ENCODE assay signal across 22 cellular contexts in genomic region chr5:20098695-20099094, GRCh38.
"Had no signal": no experiment of that assay in that cellular context is flagged by ENCODE, and none has a peak within 500 bp of the region (broad histone marks: within the 10 kb centered on the region; RNA-seq: fewer than 3 reads in every experiment).

No MANE protein-coding gene starts in this region.

- H3K36me3 ChIP-seq: neutrophil, stomach, thyroid gland, vagina had no signal

- H3K27me3 Mint-ChIP-seq: effector memory CD8-positive, alpha-beta T cell; memory B cell; natural killer cell treated with Interleukin-12 subunit alpha and Interleukin-12 subunit beta and Interleukin-15 and Interleukin-18, amount 100 ng/mL, for 72 hours; progenitor cell of endocrine pancreas had no signal

- H3K4me3 Mint-ChIP-seq: effector memory CD8-positive, alpha-beta T cell; immature natural killer cell; memory B cell; natural killer cell treated with Interleukin-12 subunit alpha and Interleukin-12 subunit beta and Interleukin-15 and Interleukin-18, amount 100 ng/mL, for 72 hours; neural crest cell; stimulated activated effector memory CD8-positive, alpha-beta T cell treated with anti-CD3 and anti-CD28 coated beads, Interleukin-12 subunit alpha, Interleukin-12 subunit beta, amount 100 ng/mL, for 72 hours had no signal

- H3K4me1 Mint-ChIP-seq: immature natural killer cell; memory B cell; stimulated activated effector memory CD8-positive, alpha-beta T cell treated with anti-CD3 and anti-CD28 coated beads, Interleukin-12 subunit alpha, Interleukin-12 subunit beta, amount 100 ng/mL, for 72 hours had no signal

- H3K9me3 Mint-ChIP-seq: neural crest cell had no signal

- FAIRE-seq: keratinocyte had no signal

- H3K36me3 Mint-ChIP-seq: memory B cell; stimulated activated effector memory CD8-positive, alpha-beta T cell treated with anti-CD3 and anti-CD28 coated beads, Interleukin-12 subunit alpha, Interleukin-12 subunit beta, amount 100 ng/mL, for 72 hours had no signal

- H3K4me3 ChIP-seq: lung, stomach, thyroid gland, vagina had no signal

- H3K27ac Mint-ChIP-seq: effector memory CD8-positive, alpha-beta T cell; immature natural killer cell; memory B cell; natural killer cell treated with Interleukin-12 subunit alpha and Interleukin-12 subunit beta and Interleukin-15 and Interleukin-18, amount 100 ng/mL, for 72 hours; progenitor cell of endocrine pancreas; stimulated activated effector memory CD8-positive, alpha-beta T cell treated with anti-CD3 and anti-CD28 coated beads, Interleukin-12 subunit alpha, Interleukin-12 subunit beta, amount 100 ng/mL, for 72 hours had no signal

- ATAC-seq: effector memory CD8-positive, alpha-beta T cell; left lobe of liver; natural killer cell treated with Interleukin-12 subunit alpha and Interleukin-12 subunit beta and Interleukin-15 and Interleukin-18, amount 100 ng/mL, for 72 hours; sciatic nerve; stimulated activated effector memory CD8-positive, alpha-beta T cell treated with anti-CD3 and anti-CD28 coated beads, Interleukin-12 subunit alpha, Interleukin-12 subunit beta, amount 100 ng/mL, for 72 hours had no signal

- H2AFZ ChIP-seq: parathyroid adenoma had no signal

- H3K9me3 ChIP-seq: neutrophil, thyroid gland, vagina had no signal

- H3K4me1 ChIP-seq: parathyroid adenoma, stomach, thyroid gland, vagina had no signal

- DNase-seq: cortex of kidney; effector memory CD8-positive, alpha-beta T cell; hypothalamus; immature natural killer cell; stimulated activated CD4-positive, alpha-beta T cell treated with anti-CD3 and anti-CD28 coated beads, Interleukin-2, amount 100 ng/mL, for 24 hours; stimulated activated CD4-positive, alpha-beta T cell treated with anti-CD3 and anti-CD28 coated beads, Interleukin-4, amount 100 ng/mL, for 24 hours; stimulated activated naive CD4-positive, alpha-beta T cell treated with Interleukin-2 at 50 U/mL for 16 hours; stomach; thyroid gland; trophoblast cell had no signal

- H3K27ac ChIP-seq: neutrophil, parathyroid adenoma, stomach, thyroid gland, vagina had no signal

- H3K79me2 ChIP-seq: parathyroid adenoma had no signal

- H3K27me3 ChIP-seq: neutrophil, stomach, thyroid gland, vagina had no signal

- H3K9ac ChIP-seq: parathyroid adenoma had no signal
